ENCODE assay signal across 9 cellular contexts in the genomic region with DNA sequence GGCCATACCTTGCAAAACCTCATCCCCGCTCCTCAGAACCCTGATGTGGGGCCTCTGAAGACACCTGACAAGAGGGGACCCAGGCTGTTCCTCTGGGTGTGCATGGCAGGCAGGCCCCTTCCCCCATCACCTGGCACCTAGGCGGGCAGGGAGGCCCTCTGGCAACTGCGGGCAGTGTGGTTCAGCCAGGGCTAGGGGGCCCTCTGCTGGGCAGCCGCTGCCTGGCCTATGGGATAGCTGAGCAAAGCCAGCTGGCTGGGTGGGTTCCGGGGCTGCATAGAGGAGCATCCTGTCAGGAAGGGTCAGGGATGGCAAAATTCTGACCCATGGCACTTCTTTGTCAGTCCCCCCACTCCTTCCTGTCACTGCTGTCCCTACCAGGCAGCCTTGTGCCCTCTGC.
DNase-seq lines count a peak whose midpoint lies in the region; ATAC-seq and TF ChIP-seq lines count a peak whose summit lies in the region.
"Had no signal": no experiment of that assay in that cellular context is flagged by ENCODE, and none has a peak within 500 bp of the region (broad histone marks: within the 10 kb centered on the region; RNA-seq: fewer than 3 reads in every experiment).

No MANE protein-coding gene starts in this region.

- BruUV-seq in Caco-2 (replicated peaks; lab: Mats Ljungman, UMichigan), result no TSS peak

- ATAC-seq in left colon, result peak; percentile 67

- peak; percentile 28 to 56 for TF ChIP-seq CTCF in Caco-2 (IDR thresholded peaks at IDR 0.05; ENCODE audit: insufficient read depth in 1 of 2, low read depth in 1 of 2, low read length in 1 of 2, severe bottlenecking in 1 of 2, unreplicated experiment in 1 of 2)
- peak; percentile 62 for TF ChIP-seq CTCF in GM12874 (IDR thresholded peaks at IDR 0.05; ENCODE audit: insufficient read depth, low read depth, low read length)
- TF ChIP-seq CTCF in transverse colon (IDR thresholded peaks at IDR 0.05), result peak in 1 of 5 experiments; percentile 17

- POLR2A ChIA-PET in Caco-2 (lab: Charles Lee), result no interaction called here

- no peaks in the 10 kb centered on the region for H3K9me3 Mint-ChIP-seq in Caco-2 (ENCODE audit: unreplicated experiment)

- H3K4me1 Mint-ChIP-seq in Caco-2 (ENCODE audit: low read depth, unreplicated experiment), result no peaks in the 10 kb centered on the region

- no peaks in the 10 kb centered on the region for H3K36me3 ChIP-seq in Caco-2 (ENCODE audit: control insufficient read depth, insufficient read depth, low read length)
- H3K36me3 ChIP-seq in transverse colon, result no peaks in the 10 kb centered on the region
- H3K36me3 ChIP-seq: neutrophil had no signal

- H3K9me3 ChIP-seq in Caco-2, result no peaks in the 10 kb centered on the region
- H3K9me3 ChIP-seq in transverse colon, result no peaks in the 10 kb centered on the region
- H3K9me3 ChIP-seq: neutrophil had no signal

- no peaks in the 10 kb centered on the region for H3K4me1 ChIP-seq in Caco-2
- peaks cover 0 to 3% (median 0%) of the 10 kb centered on the region in 4 donors for H3K4me1 ChIP-seq in transverse colon

- in situ Hi-C loops in transverse colon (cut with MboI; ENCODE audit: low pct_ligation_motif_present in 1 of 4, low pct_unique_long_range_greater_than_20kb in 1 of 4, low sequenced_read_pairs in 3 of 4), result no loop called here

- H3K27me3 Mint-ChIP-seq in Caco-2 (ENCODE audit: insufficient read depth, unreplicated experiment), result peaks cover 13% of the 10 kb centered on the region

- intact Hi-C loops in Caco-2 (cut with micrococcal nuclease; ENCODE audit: unreplicated experiment), result loop anchor here (2.0 to 5.0 kb wide), 3 partner anchors 126 to 234 kb away; no protein-coding TSS in a partner anchor
- intact Hi-C loops in left colon (cut with DNase I, micrococcal nuclease), result no loop called here
- intact Hi-C loops in transverse colon (cut with DNase I; ENCODE audit: low total_unique reads), result no loop called here

- no peak overlapping the region for H3K4me3 ChIP-seq in Caco-2 (ENCODE audit: low read depth, low read length)
- H3K4me3 ChIP-seq in transverse colon, result no peak overlapping the region

- no peak overlapping the region for H3K27ac ChIP-seq in transverse colon
- H3K27ac ChIP-seq: neutrophil had no signal

- no peaks in the 10 kb centered on the region; the same call in none of the 2 replicates for H3K27me3 ChIP-seq in Caco-2 (replicated peaks; ENCODE audit: control insufficient read depth, insufficient read depth, low read length)
- H3K27me3 ChIP-seq in transverse colon, result no peaks in the 10 kb centered on the region

- DNase-seq in Caco-2 (peak in 1 of 2 experiments; percentile 34), SW480 (ENCODE audit: low spot score) (peak; percentile 12), left colon (peak in 1 of 2 donors; percentile 37), transverse colon (no peak), DMS153 treated with DMSO at 0.1 percent for 48 hours (lab: John Stamatoyannopoulos, UW; ENCODE audit: unreplicated experiment) (no peak), COLO829 (ENCODE audit: low spot score) (no peak)
- no peak for DNase-seq in stimulated activated CD4-positive, alpha-beta T cell treated with anti-CD3 and anti-CD28 coated beads, Interleukin-2, amount 100 ng/mL, for 48 hours

- no peak for TF ChIP-seq EP300 in transverse colon (IDR thresholded peaks at IDR 0.05; ENCODE audit: low read depth)

- TF ChIP-seq POLR2A in transverse colon (IDR thresholded peaks at IDR 0.05), result no peak

- WGBS in transverse colon (ENCODE audit: low coverage in 1 of 2), 2 donors, result 52% methylated on average over 5 of the region's 5 CpGs; no CpG with 5 or more reads in 1 of the 2 donors

- CTCF ChIA-PET in Caco-2 (lab: Charles Lee), result interaction anchor here (0.7 to 1.0 kb wide), 2 partner anchors 149 to 233 kb away, joined by 3 to 4 read pairs; no protein-coding TSS in a partner anchor

- H3K27ac Mint-ChIP-seq in Caco-2 (ENCODE audit: unreplicated experiment), result no peak overlapping the region

- no peak overlapping the region for H3K4me3 Mint-ChIP-seq in Caco-2 (ENCODE audit: unreplicated experiment)

- H3K36me3 Mint-ChIP-seq in Caco-2 (ENCODE audit: insufficient read depth, unreplicated experiment), result no peaks in the 10 kb centered on the region
